In genomic region chr4:187422655-187423054, GRCh38 we compare ENCODE assay signal across 23 cellular contexts.
"Had no signal": no experiment of that assay in that cellular context is flagged by ENCODE, and none has a peak within 500 bp of the region (broad histone marks: within the 10 kb centered on the region; RNA-seq: fewer than 3 reads in every experiment).

No MANE protein-coding gene starts in this region.

- H3K36me3 ChIP-seq: esophagus muscularis mucosa, gastroesophageal sphincter, heart left ventricle, left lung, lower lobe of right lung had no signal

- H3K9me3 ChIP-seq: esophagus muscularis mucosa, gastroesophageal sphincter, heart left ventricle, lower lobe of right lung had no signal

- H3K27me3 ChIP-seq: esophagus muscularis mucosa, foreskin keratinocyte, gastroesophageal sphincter, heart left ventricle, hepatocyte, left lung had no signal

- ATAC-seq: foreskin keratinocyte, gastroesophageal sphincter, heart left ventricle, left lung, left ventricle myocardium superior, lower lobe of right lung had no signal

- H3K4me1 ChIP-seq: esophagus muscularis mucosa, foreskin keratinocyte, gastroesophageal sphincter, heart left ventricle, left lung, lower lobe of right lung had no signal

- H2AFZ ChIP-seq: hepatocyte had no signal

- FAIRE-seq: colon, endothelial cell of umbilical vein, frontal cortex, islet of Langerhans, keratinocyte had no signal

- DNase-seq: dermis blood vessel endothelial cell; dorsolateral prefrontal cortex; effector CD4-positive, alpha-beta T cell; effector memory CD4-positive, alpha-beta T cell; foreskin keratinocyte; heart left ventricle; hypothalamus; left cardiac atrium; left lung; left ventricle myocardium superior; lower lobe of right lung; mesenchymal stem cell; midbrain; naive B cell had no signal

- H3K4me3 ChIP-seq: coronary artery, dorsolateral prefrontal cortex, esophagus muscularis mucosa, gastroesophageal sphincter, heart left ventricle, hepatocyte, left lung, lower lobe of right lung had no signal

- H3K27ac ChIP-seq: coronary artery, dorsolateral prefrontal cortex, esophagus muscularis mucosa, foreskin keratinocyte, gastroesophageal sphincter, heart left ventricle, hepatocyte, left lung, lower lobe of right lung had no signal

- H3K79me2 ChIP-seq: hepatocyte had no signal

- H3K4me2 ChIP-seq: hepatocyte had no signal
